In genomic region chr5:33439905-33440481, GRCh38 we compare ENCODE assay signal across 8 cellular contexts. TPM values are rescaled to one million over a fixed set of nuclear protein-coding genes. Genes with fewer than 3 reads are reported as not detected.
DNase-seq lines count a peak whose midpoint lies in the region; ATAC-seq and TF ChIP-seq lines count a peak whose summit lies in the region.

No MANE protein-coding gene starts in this region.

- H3K4me3 ChIP-seq in Peyer's patch (peak overlapping the region; percentile 66 to 93 (median 72)), right cardiac atrium (ENCODE audit: low read length) (peak overlapping the region; percentile 91), suprapubic skin (peak overlapping the region; percentile 78)

- H3K27me3 ChIP-seq in Peyer's patch (no peaks in the 10 kb centered on the region), right cardiac atrium (ENCODE audit: control insufficient read depth, insufficient read depth) (no peaks in the 10 kb centered on the region), suprapubic skin (no peaks in the 10 kb centered on the region)

- WGBS in right cardiac atrium, result under 1% methylated on average over 18 of the region's 18 CpGs
- WGBS in suprapubic skin, result under 1% methylated on average over 18 of the region's 18 CpGs

- H3K36me3 ChIP-seq in Peyer's patch, result no peaks in the 10 kb centered on the region
- H3K36me3 ChIP-seq in suprapubic skin, result no peaks in the 10 kb centered on the region

- TF ChIP-seq POLR2A in Peyer's patch (IDR thresholded peaks at IDR 0.05), result no peak
- no peak for TF ChIP-seq POLR2A in suprapubic skin (IDR thresholded peaks at IDR 0.05)

- no peak for TF ChIP-seq CTCF in Peyer's patch (IDR thresholded peaks at IDR 0.05)
- no peak for TF ChIP-seq CTCF in suprapubic skin (IDR thresholded peaks at IDR 0.05)

- intact Hi-C loops in right cardiac atrium (cut with DNase I), result loop anchor here (10.0 kb wide), 3 partner anchors 495 to 535 kb away; partner anchors contain the start of gene RXFP3 (in 1 of the 4)

- H3K9me3 ChIP-seq in Peyer's patch (no peaks in the 10 kb centered on the region), right cardiac atrium (ENCODE audit: control insufficient read depth, low read length) (peaks cover 3% of the 10 kb centered on the region), suprapubic skin (no peaks in the 10 kb centered on the region)

- H3K27ac ChIP-seq in Peyer's patch (peak overlapping the region; percentile 84 to 96 (median 87)), right cardiac atrium (ENCODE audit: low read length) (peak overlapping the region; percentile 98), suprapubic skin (peak overlapping the region; percentile 84)

- ATAC-seq in right cardiac atrium, result no peak

- H3K4me1 ChIP-seq in Peyer's patch (peaks cover 0 to 22% (median 5%) of the 10 kb centered on the region in 4 donors), right cardiac atrium (ENCODE audit: control insufficient read depth, insufficient read depth, low read length) (no peaks in the 10 kb centered on the region), suprapubic skin (peaks cover 34% of the 10 kb centered on the region)

- DNase-seq in NCI-H1694 (lab: John Stamatoyannopoulos, UW) (peak; percentile 54), NCI-H1694 treated with DMSO at 0.1 percent for 48 hours (lab: John Stamatoyannopoulos, UW) (no peak), Peyer's patch (no peak), right cardiac atrium (no peak), suprapubic skin (ENCODE audit: low spot score in 2 of 2) (no peak), activated gamma-delta T cell treated with Interleukin-2 at 50 U/mL for 16 hours (no peak), DMS53 treated with DMSO at 0.1 percent for 48 hours (lab: John Stamatoyannopoulos, UW; ENCODE audit: unreplicated experiment) (no peak)
- DNase-seq in effector CD8-positive, alpha-beta T cell (lab: John Stamatoyannopoulos, UW), result no peak

- TF ChIP-seq EP300 in suprapubic skin (IDR thresholded peaks at IDR 0.05), result no peak

RNA-seq across cellular contexts. Expression of gene TARS1, which starts 0.8 kb away (rescaled TPM):
- total RNA-seq in Peyer's patch, result 100 to 1,000 TPM in 1 of 4 donors, 10 to 100 TPM in 3; 29.7 to 123 (median 66.6) TPM
- 10 to 100 TPM; 61.7 to 85.0 (median 74.9) TPM for total RNA-seq in right cardiac atrium
- polyA plus RNA-seq in right cardiac atrium, result 62.6 TPM
- 10 to 100 TPM; 30.0 to 60.0 (median 39.2) TPM for total RNA-seq in suprapubic skin
